12 cellular contexts compared by ENCODE assay signal in genomic region chr1:54289939-54290233, GRCh38.
DNase-seq lines count a peak whose midpoint lies in the region; ATAC-seq and TF ChIP-seq lines count a peak whose summit lies in the region.
"Had no signal": no experiment of that assay in that cellular context is flagged by ENCODE, and none has a peak within 500 bp of the region (broad histone marks: within the 10 kb centered on the region; RNA-seq: fewer than 3 reads in every experiment).

No MANE protein-coding gene starts in this region.

- H3K36me3 ChIP-seq in DND-41 (ENCODE audit: insufficient read depth, low read length), result no peaks in the 10 kb centered on the region
- H3K36me3 ChIP-seq in esophagus muscularis mucosa, result no peaks in the 10 kb centered on the region
- H3K36me3 ChIP-seq in sigmoid colon, result no peaks in the 10 kb centered on the region
- H3K36me3 ChIP-seq in GM23338 (ENCODE audit: insufficient read depth), result no peaks in the 10 kb centered on the region
- H3K36me3 ChIP-seq: neural progenitor cell had no signal

- H3K27ac ChIP-seq in DND-41 (ENCODE audit: low read length) (peak overlapping the region; percentile 25; the same call in 1 of the 2 replicates), esophagus muscularis mucosa (replicated peaks in 1 of 4) (peak overlapping the region; percentile 79 to 87 (median 83)), sigmoid colon (peak overlapping the region; percentile 66 to 74 (median 71)), GM23338 (ENCODE audit: low read depth) (no peak overlapping the region)
- H3K27ac ChIP-seq: neural progenitor cell had no signal

- no peaks in the 10 kb centered on the region for H3K9me2 ChIP-seq in GM23338 (ENCODE audit: insufficient read depth)

- H3K79me2 ChIP-seq in DND-41 (ENCODE audit: insufficient read depth, low read length) (peaks cover 89% of the 10 kb centered on the region), GM23338 (replicated peaks; ENCODE audit: insufficient read depth) (peaks cover 95% of the 10 kb centered on the region)

- no peak overlapping the region for H3K9ac ChIP-seq in DND-41 (ENCODE audit: low read depth, low read length)
- H3K9ac ChIP-seq: neural progenitor cell had no signal

- H2AFZ ChIP-seq in DND-41 (ENCODE audit: low read depth, low read length), result no peak overlapping the region
- H2AFZ ChIP-seq in GM23338, result no peak overlapping the region
- H2AFZ ChIP-seq: neural progenitor cell had no signal

- ATAC-seq in DND-41 (ENCODE audit: insufficient read depth, low read depth), result no peak
- ATAC-seq in T-cell (replicated peaks in 1 of 4), result no peak
- ATAC-seq in HG02610 (IDR thresholded peaks at IDR 0.05; ENCODE audit: unreplicated experiment), result no peak
- no peak for ATAC-seq in GM23338

- H3K9me3 ChIP-seq in DND-41 (ENCODE audit: insufficient read depth, low read length, severe bottlenecking) (no peaks in the 10 kb centered on the region), esophagus muscularis mucosa (no peaks in the 10 kb centered on the region), sigmoid colon (no peaks in the 10 kb centered on the region)
- H3K9me3 ChIP-seq: Caco-2 had no signal

- no peak for TF ChIP-seq POLR2A in esophagus muscularis mucosa (IDR thresholded peaks at IDR 0.05; ENCODE audit: low read depth)
- no peak for TF ChIP-seq POLR2A in sigmoid colon (IDR thresholded peaks at IDR 0.05)

- intact Hi-C loops in esophagus muscularis mucosa (cut with DNase I) (no loop called here), sigmoid colon (cut with DNase I) (no loop called here)

- DNase-seq in DND-41, result no peak
- DNase-seq in T-cell, result no peak
- DNase-seq in esophagus muscularis mucosa (ENCODE audit: extremely low spot score), result no peak
- no peak for DNase-seq in sigmoid colon
- no peak for DNase-seq in cortex of kidney (lab: John Stamatoyannopoulos, UW)
- DNase-seq in GM23338 (ENCODE audit: low spot score), result no peak
- DNase-seq in occipital lobe (lab: John Stamatoyannopoulos, UW), result no peak
- DNase-seq: GOT3; stimulated activated CD4-positive, alpha-beta T cell treated with anti-CD3 and anti-CD28 coated beads, Interleukin-15, amount 100 ng/mL, for 24 hours had no signal

- TF ChIP-seq CTCF in DND-41 (IDR thresholded peaks at IDR 0.05; ENCODE audit: borderline replicate concordance, extremely low read depth, low read length, poor library complexity, severe bottlenecking) (no peak), esophagus muscularis mucosa (IDR thresholded peaks at IDR 0.05) (no peak), sigmoid colon (IDR thresholded peaks at IDR 0.05) (no peak), GM23338 (conservative IDR thresholded peaks at IDR 0.05; ENCODE audit: low read depth in 2 of 2) (no peak)

- no peak for TF ChIP-seq EP300 in esophagus muscularis mucosa (IDR thresholded peaks at IDR 0.05)
- no peak for TF ChIP-seq EP300 in sigmoid colon (IDR thresholded peaks at IDR 0.05)

- H4K20me1 ChIP-seq in DND-41 (ENCODE audit: insufficient read depth, low read length) (peaks cover 35% of the 10 kb centered on the region), GM23338 (replicated peaks; ENCODE audit: insufficient read depth) (peaks cover 34% of the 10 kb centered on the region)

- peaks cover 90 to 94% (median 91%) of the 10 kb centered on the region in 3 donors for H3K4me1 Mint-ChIP-seq in T-cell
- H3K4me1 Mint-ChIP-seq in GM23338, result peaks cover 88% of the 10 kb centered on the region

- H3K4me2 ChIP-seq in DND-41 (ENCODE audit: insufficient read depth, low read length) (no peak overlapping the region), GM23338 (no peak overlapping the region)
- H3K4me2 ChIP-seq: neural progenitor cell had no signal

- CTCF ChIA-PET in T-cell (lab: Charles Lee), result no interaction called here

- H3K27me3 Mint-ChIP-seq in T-cell (no peaks in the 10 kb centered on the region), GM23338 (ENCODE audit: insufficient read depth, low read depth, poor library complexity) (peaks cover 19% of the 10 kb centered on the region)

- H3K4me3 ChIP-seq in DND-41 (ENCODE audit: low read depth in 1 of 2, low read length in 2 of 2) (no peak overlapping the region), esophagus muscularis mucosa (no peak overlapping the region), sigmoid colon (no peak overlapping the region), GM23338 (no peak overlapping the region)
- H3K4me3 ChIP-seq: neural progenitor cell had no signal

- peak overlapping the region; percentile 91 to 94 for H3K27ac Mint-ChIP-seq in T-cell
- H3K27ac Mint-ChIP-seq in GM23338, result no peak overlapping the region

- WGBS in esophagus muscularis mucosa, result 63% methylated on average over 1 of the region's 1 CpG
- 54 to 69% methylated on average over 1 of the region's 1 CpG for WGBS in sigmoid colon, 2 donors

- H3K27me3 ChIP-seq in DND-41 (ENCODE audit: insufficient read depth, low read length, poor library complexity) (no peaks in the 10 kb centered on the region), esophagus muscularis mucosa (no peaks in the 10 kb centered on the region), sigmoid colon (no peaks in the 10 kb centered on the region), GM23338 (ENCODE audit: insufficient read depth) (no peaks in the 10 kb centered on the region)

- peaks cover 9% of the 10 kb centered on the region for H3F3A ChIP-seq in GM23338 (replicated peaks; ENCODE audit: low read depth)

- H3K9me3 Mint-ChIP-seq in T-cell (no peaks in the 10 kb centered on the region), GM23338 (no peaks in the 10 kb centered on the region)
- H3K9me3 Mint-ChIP-seq: neural progenitor cell had no signal

- no peaks in the 10 kb centered on the region for H3K36me3 Mint-ChIP-seq in T-cell
- no peaks in the 10 kb centered on the region for H3K36me3 Mint-ChIP-seq in GM23338 (ENCODE audit: low read depth)

- H3K4me1 ChIP-seq in DND-41 (ENCODE audit: insufficient read depth, low read length), result peaks cover 52% of the 10 kb centered on the region
- peaks cover 78 to 93% (median 90%) of the 10 kb centered on the region in 4 donors for H3K4me1 ChIP-seq in esophagus muscularis mucosa
- H3K4me1 ChIP-seq in sigmoid colon, result peaks cover 0 to 95% (median 85%) of the 10 kb centered on the region in 4 donors
- H3K4me1 ChIP-seq in GM23338 (ENCODE audit: insufficient read depth), result peaks cover 74% of the 10 kb centered on the region

- POLR2A ChIA-PET in T-cell (lab: Charles Lee), result no interaction called here

- peak overlapping the region in 1 of 3 donors; percentile 45 for H3K4me3 Mint-ChIP-seq in T-cell
- H3K4me3 Mint-ChIP-seq in GM23338, result no peak overlapping the region
- H3K4me3 Mint-ChIP-seq: neural progenitor cell had no signal

TF ChIP-seq in GM23338, 12 proteins besides CTCF, POLR2A, EP300 and RAD21:
- TF ChIP-seq ETS1 (IDR thresholded peaks at IDR 0.05) (no peak), POLR2AphosphoS5 (IDR thresholded peaks at IDR 0.05; ENCODE audit: low read depth) (no peak), EZH2 (IDR thresholded peaks at IDR 0.05; ENCODE audit: low read depth, unreplicated experiment) (no peak), REST (IDR thresholded peaks at IDR 0.05; ENCODE audit: unreplicated experiment) (no peak), ZNF114 (CRISPR knock-in tag; IDR thresholded peaks at IDR 0.05) (no peak)
